ENCODE assay signal across 25 cellular contexts in the genomic region with DNA sequence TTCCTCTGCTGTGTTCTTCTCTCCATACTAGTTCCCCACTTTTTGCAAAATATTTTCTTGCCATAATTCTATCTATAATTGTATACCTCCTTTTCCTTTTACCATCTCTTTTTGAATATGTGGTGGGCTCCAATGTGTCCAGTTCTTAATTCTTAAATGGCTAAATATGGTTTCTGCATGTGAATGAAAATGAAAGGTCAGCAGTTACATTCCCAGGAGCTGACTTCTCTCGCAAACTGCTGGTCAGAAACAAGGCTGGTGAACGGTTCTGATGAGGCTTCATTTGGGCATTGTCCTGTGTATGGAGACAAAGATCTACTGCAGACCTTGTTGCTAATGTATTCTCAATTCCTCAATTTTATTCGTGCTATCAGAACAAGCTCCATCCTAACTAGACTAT.
DNase-seq lines count a peak whose midpoint lies in the region; ATAC-seq, FAIRE-seq and TF ChIP-seq lines count a peak whose summit lies in the region.
"Had no signal": no experiment of that assay in that cellular context is flagged by ENCODE, and none has a peak within 500 bp of the region (broad histone marks: within the 10 kb centered on the region; RNA-seq: fewer than 3 reads in every experiment).

No MANE protein-coding gene starts in this region.

- H2AFZ ChIP-seq in HepG2 (ENCODE audit: low read length) (no peak overlapping the region), K562 (ENCODE audit: low read depth, low read length) (no peak overlapping the region)

- H3K36me3 ChIP-seq in HepG2 (replicated peaks in 1 of 2; ENCODE audit: control insufficient read depth in 1 of 2, insufficient read depth in 2 of 2, low read length in 2 of 2): no peaks in the 10 kb centered on the region
- no peaks in the 10 kb centered on the region for H3K36me3 ChIP-seq in right lobe of liver
- no peaks in the 10 kb centered on the region for H3K36me3 ChIP-seq in K562 (ENCODE audit: control insufficient read depth, insufficient read depth, low read length)
- H3K36me3 ChIP-seq: BE2C, BLaER1 had no signal

- no peak overlapping the region for H3K4me2 ChIP-seq in HepG2 (ENCODE audit: low read depth, low read length)
- no peak overlapping the region for H3K4me2 ChIP-seq in K562 (ENCODE audit: insufficient read depth, low read length)
- H3K4me2 ChIP-seq: BLaER1 had no signal

- H3K9me3 ChIP-seq in HepG2 (ENCODE audit: low read length): no peaks in the 10 kb centered on the region
- H3K9me3 ChIP-seq in right lobe of liver: no peaks in the 10 kb centered on the region
- H3K9me3 ChIP-seq in K562 (replicated peaks; ENCODE audit: control insufficient read depth, insufficient read depth, low read depth, low read length): no peaks in the 10 kb centered on the region; the same call in 1 of the 2 replicates
- H3K9me3 ChIP-seq: BE2C, BLaER1 had no signal

- H3K4me3 ChIP-seq in HepG2 (replicated peaks in 1 of 3; ENCODE audit: insufficient read depth in 1 of 3, low read depth in 2 of 3, low read length in 3 of 3): no peak overlapping the region
- no peak overlapping the region for H3K4me3 ChIP-seq in right lobe of liver
- no peak overlapping the region for H3K4me3 ChIP-seq in K562
- H3K4me3 ChIP-seq: BLaER1, GM12878 had no signal

- H3K4me1 ChIP-seq in HepG2 (ENCODE audit: insufficient read depth, low read length) (peaks cover 10% of the 10 kb centered on the region; the same call in 1 of the 2 replicates), right lobe of liver (no peaks in the 10 kb centered on the region), K562 (replicated peaks in 1 of 2; ENCODE audit: control insufficient read depth in 2 of 2, insufficient read depth in 2 of 2, low read length in 2 of 2) (no peaks in the 10 kb centered on the region)

- in situ Hi-C loops in HepG2 (cut with HindIII; ENCODE audit: extremely low pct_ligation_motif_present, low pct_unique_long_range_greater_than_20kb): no loop called here
- in situ Hi-C loops in K562 (cut with MboI): no loop called here

- CTCF ChIA-PET in HepG2 (lab: Yijun Ruan, JAX; ENCODE audit: low intra/inter-chr PET ratio, low total read pairs): no interaction called here
- CTCF ChIA-PET in K562 (lab: Yijun Ruan, JAX; ENCODE audit: low intra/inter-chr PET ratio): no interaction called here

- DNase-seq in HepG2 (ENCODE audit: low spot score) (no peak), right lobe of liver (no peak), K562 (ENCODE audit: extremely low read depth in 1 of 4, low spot score in 3 of 4) (no peak), NCI-H226 (no peak)
- DNase-seq: ACHN; BE2C; C1 segment of cervical spinal cord; CD4-positive, alpha-beta memory T cell; CD4-positive, CD25-positive, alpha-beta regulatory T cell; CD8-positive, alpha-beta memory T cell; COR-L47; DMS 273 treated with DMSO at 0.1 percent for 48 hours; DMS153; DMS53; DMS79; DND-41; EL; GDM1 had no signal

- no peak for TF ChIP-seq CTCF in HepG2 (CRISPR knock-in tag; IDR thresholded peaks at IDR 0.05)
- no peak for TF ChIP-seq CTCF in right lobe of liver (IDR thresholded peaks at IDR 0.05)
- no peak for TF ChIP-seq CTCF in K562 (IDR thresholded peaks at IDR 0.05 in 2 of 3, conservative IDR thresholded peaks at IDR 0.05 in 1 of 3; ENCODE audit: insufficient read depth in 2 of 3, low read depth in 1 of 3, low read length in 3 of 3)

- no peak overlapping the region for H3K27ac ChIP-seq in HepG2 (ENCODE audit: extremely low read length, insufficient read depth, low read length)
- H3K27ac ChIP-seq in right lobe of liver: no peak overlapping the region
- no peak overlapping the region for H3K27ac ChIP-seq in K562 (ENCODE audit: extremely low read depth, low read depth, low read length)
- H3K27ac ChIP-seq: 22Rv1, BLaER1 had no signal

- no peak for TF ChIP-seq EP300 in HepG2 (IDR thresholded peaks at IDR 0.05; ENCODE audit: low read depth in 2 of 2, low read length in 2 of 2)
- no peak for TF ChIP-seq EP300 in HepG2 (CRISPR knock-in tag; IDR thresholded peaks at IDR 0.05; ENCODE audit: borderline replicate concordance)
- TF ChIP-seq EP300 in K562 (IDR thresholded peaks at IDR 0.05; ENCODE audit: low read length): no peak

- no peak for ATAC-seq in HepG2
- no peak for ATAC-seq in right lobe of liver
- ATAC-seq in K562: no peak
- ATAC-seq in GM18909 (IDR thresholded peaks at IDR 0.05; ENCODE audit: poor library complexity, unreplicated experiment): no peak
- ATAC-seq: GM12878 had no signal

- POLR2A ChIA-PET in HepG2 (lab: Yijun Ruan, JAX) (no interaction called here), K562 (lab: Yijun Ruan, JAX) (no interaction called here)

- H3K9ac ChIP-seq in HepG2 (ENCODE audit: insufficient read depth, low read depth, low read length): no peak overlapping the region
- no peak overlapping the region for H3K9ac ChIP-seq in K562 (ENCODE audit: insufficient read depth in 1 of 2, low read depth in 2 of 2, low read length in 2 of 2)
- H3K9ac ChIP-seq: BLaER1 had no signal

- TF ChIP-seq POLR2A in HepG2 (IDR thresholded peaks at IDR 0.05; ENCODE audit: insufficient read depth in 1 of 2, low read depth in 2 of 2, low read length in 2 of 2) (no peak), right lobe of liver (IDR thresholded peaks at IDR 0.05) (no peak), K562 (conservative IDR thresholded peaks at IDR 0.05) (no peak)

- BruUV-seq in HepG2 (replicated peaks; lab: Mats Ljungman, UMichigan) (no TSS peak), K562 (replicated peaks; lab: Mats Ljungman, UMichigan) (no TSS peak)

- H3K27me3 ChIP-seq in HepG2 (ENCODE audit: control insufficient read depth in 1 of 2, insufficient read depth in 2 of 2, low read length in 2 of 2) (no peaks in the 10 kb centered on the region), right lobe of liver (no peaks in the 10 kb centered on the region), K562 (ENCODE audit: control insufficient read depth in 2 of 2, insufficient read depth in 2 of 2, low read length in 2 of 2) (no peaks in the 10 kb centered on the region)
- H3K27me3 ChIP-seq: BE2C, BLaER1 had no signal

- H4K20me1 ChIP-seq in HepG2 (ENCODE audit: insufficient read depth, low read length) (no peaks in the 10 kb centered on the region), K562 (replicated peaks; ENCODE audit: control insufficient read depth, insufficient read depth, low read length) (no peaks in the 10 kb centered on the region)
- H4K20me1 ChIP-seq: BLaER1 had no signal

- H3K9me1 ChIP-seq in K562 (ENCODE audit: control insufficient read depth, insufficient read depth, low read length): no peaks in the 10 kb centered on the region

- intact Hi-C loops in HepG2 (cut with micrococcal nuclease; ENCODE audit: unreplicated experiment) (no loop called here), right lobe of liver (cut with DNase I) (no loop called here), K562 (cut with micrococcal nuclease) (no loop called here)

- WGBS in HepG2 (ENCODE audit: low lambda C conversion rate): 27% methylated on average over 3 of the region's 3 CpGs
- WGBS in right lobe of liver (ENCODE audit: insufficient coverage, low coverage, low lambda C conversion rate, missing lambda C conversion rate): 81% methylated on average over 3 of the region's 3 CpGs
- 0% methylated on average over 3 of the region's 3 CpGs for WGBS in K562 (ENCODE audit: insufficient coverage, low coverage, missing lambda C conversion rate)

- H3K79me2 ChIP-seq in HepG2 (ENCODE audit: insufficient read depth, low read length) (no peaks in the 10 kb centered on the region), K562 (ENCODE audit: control insufficient read depth, insufficient read depth, low read length) (no peaks in the 10 kb centered on the region)

- FAIRE-seq in HepG2 (lab: Jason Lieb, UNC): no peak
- no peak for FAIRE-seq in K562 (lab: Jason Lieb, UNC)
- FAIRE-seq: GM12878, GM12892, GM18507, GM19239 had no signal

- no peak for TF ChIP-seq RAD21 in HepG2 (CRISPR knock-in tag; IDR thresholded peaks at IDR 0.05)
- no peak for TF ChIP-seq RAD21 in K562 (CRISPR knock-in tag; conservative IDR thresholded peaks at IDR 0.05 in 1 of 2, IDR thresholded peaks at IDR 0.05 in 1 of 2)

TF ChIP-seq in HepG2, 621 proteins besides CTCF, POLR2A, EP300 and RAD21:
- TF ChIP-seq MAFK (conservative IDR thresholded peaks at IDR 0.05 in 1 of 2, IDR thresholded peaks at IDR 0.05 in 1 of 2; ENCODE audit: low read length in 2 of 2) (peak; percentile 76 to 83; a peak in 3 of 4 replicates), ZNF761 (CRISPR knock-in tag; conservative IDR thresholded peaks at IDR 0.05) (no peak), MAFF (IDR thresholded peaks at IDR 0.05; ENCODE audit: low read depth, low read length) (peak; percentile 83)
TF ChIP-seq in HepG2: peak in this region for 2.

TF ChIP-seq in K562, 482 proteins besides CTCF, POLR2A, EP300 and RAD21:
- TF ChIP-seq NR2C1 (IDR thresholded peaks at IDR 0.05) (no peak), NR2C1 (tag; IDR thresholded peaks at IDR 0.05) (no peak), ZNF316 (IDR thresholded peaks at IDR 0.05) (0 out of 2 replicates have a peak, but pooled peaks have one; percentile 22), RHOXF2B (CRISPR knock-in tag; conservative IDR thresholded peaks at IDR 0.05) (no peak)
TF ChIP-seq in K562: peak in this region for 1.
